ENCODE assay signal across 9 cellular contexts in genomic region chr2:46229134-46230063, GRCh38.
DNase-seq lines count a peak whose midpoint lies in the region; ATAC-seq lines count a peak whose summit lies in the region.
"Had no signal": no experiment of that assay in that cellular context is flagged by ENCODE, and none has a peak within 500 bp of the region (broad histone marks: within the 10 kb centered on the region; RNA-seq: fewer than 3 reads in every experiment).

No MANE protein-coding gene starts in this region.

- H3K9me3 Mint-ChIP-seq in T-cell = no peaks in the 10 kb centered on the region

- H3K36me3 Mint-ChIP-seq in T-cell = no peaks in the 10 kb centered on the region
- H3K36me3 Mint-ChIP-seq: brain had no signal

- H3K27me3 Mint-ChIP-seq in T-cell = no peaks in the 10 kb centered on the region

- H3K4me1 Mint-ChIP-seq in T-cell = peaks cover 14 to 33% (median 25%) of the 10 kb centered on the region in 3 donors

- ATAC-seq in HG02943 (IDR thresholded peaks at IDR 0.05; ENCODE audit: low read depth, unreplicated experiment) = peak; percentile 73
- ATAC-seq in T-cell (replicated peaks in 1 of 4) = peak; percentile 46 to 82 (median 74)

- POLR2A ChIA-PET in T-cell (lab: Charles Lee) = interaction anchor here in 1 of 2 donors (0.6 kb wide), 1 partner anchor 119 kb away, joined by 3 read pairs; no protein-coding TSS in a partner anchor

- DNase-seq in stimulated activated CD4-positive, alpha-beta T cell treated with anti-CD3 and anti-CD28 coated beads, Interleukin-4, amount 100 ng/mL, for 24 hours = peak; percentile 49
- no peak for DNase-seq in stimulated activated CD4-positive, alpha-beta T cell treated with anti-CD3 and anti-CD28 coated beads, Interleukin-4, amount 100 ng/mL, for 1 hour
- DNase-seq in T-cell (peak in 7 of 34 experiments; percentile 9 to 21 (median 15)), left kidney (ENCODE audit: low read depth, low spot score) (peak; percentile 28), NCI-H1930 (lab: John Stamatoyannopoulos, UW) (no peak), ecto neural progenitor cell (ENCODE audit: low spot score) (no peak)
- DNase-seq in activated CD8-positive, alpha-beta memory T cell treated with anti-CD3 and anti-CD28 coated beads for 24 hours = no peak

- peak overlapping the region; percentile 30 to 53 for H3K27ac Mint-ChIP-seq in T-cell

- CTCF ChIA-PET in T-cell (lab: Charles Lee) = interaction anchor here (0.5 to 1.7 kb wide), 2 partner anchors 10 to 487 kb away, joined by 3 to 7 read pairs; no protein-coding TSS in a partner anchor

- H3K4me3 Mint-ChIP-seq in T-cell = peak overlapping the region in 2 of 3 donors; percentile 28 to 43
- H3K4me3 Mint-ChIP-seq: brain had no signal

Comparison
In these comparisons a context has a peak if more than half of its experiments do, and no peak if none do; other contexts are left out.
1. DNase-seq: peak in stimulated activated CD4-positive, alpha-beta T cell treated with anti-CD3 and anti-CD28 coated beads, Interleukin-4, amount 100 ng/mL, for 24 hours (single experiment) and left kidney (single experiment); none in stimulated activated CD4-positive, alpha-beta T cell treated with anti-CD3 and anti-CD28 coated beads, Interleukin-4, amount 100 ng/mL, for 1 hour (single experiment), NCI-H1930 (0 of 2), activated CD8-positive, alpha-beta memory T cell treated with anti-CD3 and anti-CD28 coated beads for 24 hours (single experiment) and ecto neural progenitor cell (single experiment).